8 cellular contexts compared by ENCODE assay signal in genomic region chr2:101309211-101309700, GRCh38. TPM values are rescaled to one million over a fixed set of nuclear protein-coding genes. Genes with fewer than 3 reads are reported as not detected.
DNase-seq lines count a peak whose midpoint lies in the region; ATAC-seq and TF ChIP-seq lines count a peak whose summit lies in the region.

No MANE protein-coding gene starts in this region.

- H4K20me1 ChIP-seq in GM23248 (ENCODE audit: insufficient read depth), result peaks cover 18% of the 10 kb centered on the region; the same call in 1 of the 2 replicates

- peak overlapping the region; percentile 85 for H3K4me3 ChIP-seq in GM23248
- H3K4me3 ChIP-seq in fibroblast of villous mesenchyme (ENCODE audit: low read depth, low read length), result peak overlapping the region; percentile 85
- H3K4me3 ChIP-seq in skeletal muscle cell (ENCODE audit: low read depth, low read length), result peak overlapping the region; percentile 75

- H3F3A ChIP-seq in GM23248 (ENCODE audit: insufficient read depth), result peaks cover 33% of the 10 kb centered on the region

- H3K4me1 ChIP-seq in GM23248 (ENCODE audit: insufficient read depth), result peaks cover 24% of the 10 kb centered on the region

- POLR2A ChIA-PET in T-cell (lab: Charles Lee), result interaction anchor here (0.5 to 1.0 kb wide), 10 partner anchors 16 to 1954 kb away, joined by 3 to 23 read pairs (median 4); no protein-coding TSS in a partner anchor

- peaks cover 68 to 75% (median 71%) of the 10 kb centered on the region in 3 donors for H3K4me1 Mint-ChIP-seq in T-cell

- WGBS in GM23248 (ENCODE audit: low coverage in 1 of 2, low lambda C conversion rate in 2 of 2, missing lambda C conversion rate in 2 of 2), 2 experiments, result 64 to 74% methylated on average over 6 of the region's 6 CpGs

- DNase-seq in GM23248 (no peak), T-cell (no peak), fibroblast of villous mesenchyme (ENCODE audit: low read depth) (no peak), skeletal muscle cell (ENCODE audit: low read depth) (no peak), HuH-7 (ENCODE audit: low spot score) (no peak), kidney glomerular epithelial cell (lab: John Stamatoyannopoulos, UW) (no peak)
- no peak for DNase-seq in activated CD4-positive, CD25-positive, alpha-beta regulatory T cell (lab: John Stamatoyannopoulos, UW)

- H3K4me2 ChIP-seq in GM23248 (ENCODE audit: unreplicated experiment), result peak overlapping the region; percentile 92

- in situ Hi-C loops in GM23248 (cut with MboI), result no loop called here

- H3K4me3 Mint-ChIP-seq in T-cell, result peak overlapping the region; percentile 93 to 98 (median 98)

- H3K27ac Mint-ChIP-seq in T-cell, result peak overlapping the region; percentile 84

- no peaks in the 10 kb centered on the region for H3K27me3 ChIP-seq in GM23248 (replicated peaks; ENCODE audit: insufficient read depth)

- H3K27ac ChIP-seq in GM23248, result peak overlapping the region; percentile 95

- no peaks in the 10 kb centered on the region for H3K9me2 ChIP-seq in GM23248 (ENCODE audit: insufficient read depth)

- no peaks in the 10 kb centered on the region for H3K27me3 Mint-ChIP-seq in T-cell

- no peaks in the 10 kb centered on the region for H3K9me3 Mint-ChIP-seq in T-cell

- H3K9ac ChIP-seq in GM23248, result peak overlapping the region; percentile 94

- H2AFZ ChIP-seq in GM23248, result peak overlapping the region; percentile 97

- peaks cover 45% of the 10 kb centered on the region for H3K79me2 ChIP-seq in GM23248 (ENCODE audit: insufficient read depth)

- no peaks in the 10 kb centered on the region for H3K9me3 ChIP-seq in GM23248 (ENCODE audit: low read depth)

- TF ChIP-seq CTCF in fibroblast of villous mesenchyme (IDR thresholded peaks at IDR 0.05; ENCODE audit: insufficient read depth, low read depth, low read length), result no peak

- ATAC-seq in T-cell (replicated peaks in 1 of 4), result no peak
- ATAC-seq in HG03432 (IDR thresholded peaks at IDR 0.05; ENCODE audit: unreplicated experiment), result no peak

- CTCF ChIA-PET in T-cell (lab: Charles Lee), result interaction anchor here (0.6 to 1.2 kb wide), 7 partner anchors 10 to 711 kb away, joined by 3 to 8 read pairs (median 3); partner anchors contain the start of gene CNOT11 (in 1 of the 2)

- H3K36me3 ChIP-seq in GM23248 (ENCODE audit: low read depth), result no peaks in the 10 kb centered on the region

- peaks cover 15% of the 10 kb centered on the region for H3K36me3 Mint-ChIP-seq in T-cell

RNA-seq across cellular contexts. Expression of gene RNF149, which starts 0.8 kb away (rescaled TPM):
- total RNA-seq in GM23248 (2014; rRNA removed; shearing (Covaris generic)), result 54.1 and 58.1 TPM in 2 replicates
- polyA plus RNA-seq in GM23248 (2016; fragmentation: Nextera tagmentation; extraction: Ambion mirVana), result 48.9 and 51.9 TPM in 2 replicates
- total RNA-seq in T-cell, result 100 to 1,000 TPM; 114 to 139 (median 123) TPM
- 49.3 and 53.5 TPM in 2 replicates for total RNA-seq in fibroblast of villous mesenchyme

RNA-seq across cellular contexts. Expression of gene CNOT11, which starts 56.6 kb away (rescaled TPM):
- 30.6 and 33.3 TPM in 2 replicates for total RNA-seq in GM23248 (2014; rRNA removed; shearing (Covaris generic))
- 22.6 and 24.6 TPM in 2 replicates for polyA plus RNA-seq in GM23248 (2016; fragmentation: Nextera tagmentation; extraction: Ambion mirVana)
- total RNA-seq in T-cell (10 to 100 TPM; 45.8 to 52.5 (median 50.7) TPM), fibroblast of villous mesenchyme (39.0 and 51.0 TPM in 2 replicates)
